In genomic region chr1:224434447-224435317, GRCh38 we compare ENCODE assay signal across 8 cellular contexts. TPM values are rescaled to one million over a fixed set of nuclear protein-coding genes. Genes with fewer than 3 reads are reported as not detected.
DNase-seq lines count a peak whose midpoint lies in the region; ATAC-seq and TF ChIP-seq lines count a peak whose summit lies in the region.

TSS of gene WDR26 (minus strand) at chr1:224434797.

- peak within 1 kb of the TSS; percentile 23 for H2BK120ac ChIP-seq in mesendoderm (ENCODE audit: low read depth, low read length)

- H3K27me3 ChIP-seq in Caco-2 (replicated peaks; ENCODE audit: control insufficient read depth, insufficient read depth, low read length) (no peaks in the 10 kb centered on the region), endocrine pancreas (ENCODE audit: control insufficient read depth, insufficient read depth, low read length) (no peaks in the 10 kb centered on the region), mesendoderm (ENCODE audit: insufficient read depth, low read length, poor library complexity) (no peaks in the 10 kb centered on the region)

- peaks cover 5% of the 10 kb centered on the region for H3K79me1 ChIP-seq in mesendoderm (ENCODE audit: low read length)

- no peak within 1 kb of the TSS for H4K8ac ChIP-seq in mesendoderm (ENCODE audit: low read depth, low read length)

- peak within 1 kb of the TSS; percentile 76 for H3K18ac ChIP-seq in mesendoderm (ENCODE audit: low read length)

- peak; percentile 95 for ATAC-seq in GM19468 (IDR thresholded peaks at IDR 0.05; ENCODE audit: extremely low read depth, unreplicated experiment)

- H3K9ac ChIP-seq in endocrine pancreas (ENCODE audit: control insufficient read depth, insufficient read depth, low read length) (peak within 1 kb of the TSS; percentile 89), mesendoderm (ENCODE audit: low read length) (peak within 1 kb of the TSS; percentile 96)

- CTCF ChIA-PET in Caco-2 (lab: Charles Lee) = interaction anchor here (0.6 to 0.7 kb wide), 2 partner anchors 23 to 27 kb away, joined by 3 read pairs; no protein-coding TSS in a partner anchor

- peak within 1 kb of the TSS; percentile 94 for H3K27ac Mint-ChIP-seq in Caco-2 (ENCODE audit: unreplicated experiment)

- H3K27ac ChIP-seq in mesendoderm (ENCODE audit: low read depth, low read length) = peak within 1 kb of the TSS; percentile 16

- H3K9me3 Mint-ChIP-seq in Caco-2 (ENCODE audit: unreplicated experiment) = no peaks in the 10 kb centered on the region

- peak; percentile 86 for DNase-seq in Caco-2
- DNase-seq in HPDE6-E6E7 (ENCODE audit: extremely low spot score) = peak; percentile 86
- peak; percentile 75 for DNase-seq in NOMO-1 treated with dmso at 0.1 percent for 144 hours (lab: John Stamatoyannopoulos, UW; ENCODE audit: unreplicated experiment)
- peak; percentile 56 to 71 (median 60) for DNase-seq in activated CD8-positive, alpha-beta memory T cell treated with anti-CD3 and anti-CD28 coated beads for 48 hours (ENCODE audit: low read depth in 2 of 3, low spot score in 2 of 3)
- DNase-seq in mesendoderm = peak; percentile 94
- DNase-seq in stimulated activated CD8-positive, alpha-beta memory T cell treated with anti-CD3 and anti-CD28 coated beads, Interleukin-15, amount 100 ng/mL, for 1 hour (ENCODE audit: low read depth) = peak; percentile 66

- no peak within 1 kb of the TSS for H2AK5ac ChIP-seq in mesendoderm (ENCODE audit: low read length)

- peak within 1 kb of the TSS; percentile 100 for H3K56ac ChIP-seq in mesendoderm (ENCODE audit: low read length)

- peaks cover 34% of the 10 kb centered on the region for H3K79me2 ChIP-seq in mesendoderm (ENCODE audit: control insufficient read depth, insufficient read depth, low read length)

- no peaks in the 10 kb centered on the region for H3K9me3 ChIP-seq in Caco-2
- no peaks in the 10 kb centered on the region for H3K9me3 ChIP-seq in endocrine pancreas (ENCODE audit: control insufficient read depth, low read length)

- whole genome bisulfite sequencing in mesendoderm (ENCODE audit: extremely low coverage, insufficient coverage, low lambda C conversion rate) = no CpG with 5 or more reads among the region's 70 CpGs

- H3K36me3 ChIP-seq in Caco-2 (ENCODE audit: control insufficient read depth, insufficient read depth, low read length) = no peaks in the 10 kb centered on the region
- H3K36me3 ChIP-seq in endocrine pancreas (ENCODE audit: control insufficient read depth, insufficient read depth, low read length) = no peaks in the 10 kb centered on the region
- no peaks in the 10 kb centered on the region for H3K36me3 ChIP-seq in mesendoderm (ENCODE audit: control insufficient read depth, insufficient read depth, low read length)

- H3K4me2 ChIP-seq in mesendoderm (ENCODE audit: low read length) = peak within 1 kb of the TSS; percentile 100

- H3K4me3 Mint-ChIP-seq in Caco-2 (ENCODE audit: unreplicated experiment) = peak within 1 kb of the TSS; percentile 91

- no peaks in the 10 kb centered on the region for H3K27me3 Mint-ChIP-seq in Caco-2 (ENCODE audit: insufficient read depth, unreplicated experiment)

- POLR2A ChIA-PET in Caco-2 (lab: Charles Lee) = interaction anchor here (0.6 to 1.0 kb wide), 5 partner anchors 12 to 980 kb away, joined by 3 to 9 read pairs (median 3); no protein-coding TSS in a partner anchor

- H3K36me3 Mint-ChIP-seq in Caco-2 (ENCODE audit: insufficient read depth, unreplicated experiment) = peaks cover 31% of the 10 kb centered on the region

- peaks cover 52% of the 10 kb centered on the region for H3K4me1 Mint-ChIP-seq in Caco-2 (ENCODE audit: low read depth, unreplicated experiment)

- no TSS peak for BruUV-seq in Caco-2 (replicated peaks; lab: Mats Ljungman, UMichigan)

- no peak for TF ChIP-seq CTCF in Caco-2 (IDR thresholded peaks at IDR 0.05; ENCODE audit: insufficient read depth in 1 of 2, low read depth in 1 of 2, low read length in 1 of 2, severe bottlenecking in 1 of 2, unreplicated experiment in 1 of 2)

- H2BK5ac ChIP-seq in mesendoderm (ENCODE audit: low read length) = peak within 1 kb of the TSS; percentile 84

- H4K5ac ChIP-seq in mesendoderm (ENCODE audit: low read length) = no peak within 1 kb of the TSS

- H2BK15ac ChIP-seq in mesendoderm (replicated peaks; ENCODE audit: low read depth) = no peak within 1 kb of the TSS

- H3K4me3 ChIP-seq in Caco-2 (ENCODE audit: low read depth, low read length) (peak within 1 kb of the TSS; percentile 88), endocrine pancreas (ENCODE audit: control insufficient read depth, insufficient read depth, low read length) (peak within 1 kb of the TSS; percentile 95), mesendoderm (ENCODE audit: low read length) (peak within 1 kb of the TSS; percentile 87)

- intact Hi-C loops in Caco-2 (cut with micrococcal nuclease; ENCODE audit: unreplicated experiment) = loop anchor here (1.0 kb wide), 1 partner anchor 20 kb away; no protein-coding TSS in a partner anchor

- H3K23ac ChIP-seq in mesendoderm (ENCODE audit: low read length) = no peak within 1 kb of the TSS

- peak within 1 kb of the TSS; percentile 90 for H3K4ac ChIP-seq in mesendoderm (ENCODE audit: low read depth, low read length)

- H3K4me1 ChIP-seq in Caco-2 (peaks cover 34% of the 10 kb centered on the region), endocrine pancreas (ENCODE audit: control insufficient read depth, insufficient read depth, low read length) (peaks cover 35% of the 10 kb centered on the region), mesendoderm (ENCODE audit: control insufficient read depth, low read depth, low read length) (peaks cover 5% of the 10 kb centered on the region)

RNA-seq across cellular contexts. Expression of gene WDR26, which starts in this region (rescaled TPM):
- 58.6 and 62.9 TPM in 2 replicates for total RNA-seq in Caco-2 (2022)
- polyA plus RNA-seq in mesendoderm (2013, experiment 1 of 2) = 35.6 TPM
- polyA plus RNA-seq in mesendoderm (2013, experiment 2 of 2) = 34.1 TPM

Comparison
In these comparisons a context has a peak if more than half of its experiments do, and no peak if none do; other contexts are left out.
1. Peak in every context shown above with its lines: DNase-seq, ATAC-seq, H3K4me3 ChIP-seq and H3K27ac ChIP-seq.